Comparison of ENCODE assay signal across 26 cellular contexts in the genomic region with DNA sequence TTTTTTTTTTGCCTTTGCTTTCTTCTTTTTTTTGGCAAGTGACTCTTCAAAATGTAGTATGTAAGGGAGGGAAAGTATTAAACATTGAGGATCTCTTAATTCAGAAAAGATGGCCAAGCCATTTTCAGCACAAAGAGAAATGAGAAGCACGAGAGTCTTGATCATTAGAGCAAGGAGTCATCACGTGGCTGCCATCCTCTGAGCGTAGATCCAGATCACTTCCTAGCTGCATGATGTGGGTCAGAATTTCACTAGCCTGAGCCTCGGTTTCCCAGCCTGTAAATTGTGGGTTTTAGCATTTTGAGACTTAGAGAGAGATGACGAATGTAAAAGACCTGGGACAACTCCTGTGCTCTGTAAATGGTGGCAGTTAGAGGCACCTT.
DNase-seq lines count a peak whose midpoint lies in the region; ATAC-seq, FAIRE-seq and TF ChIP-seq lines count a peak whose summit lies in the region.
"Had no signal": no experiment of that assay in that cellular context is flagged by ENCODE, and none has a peak within 500 bp of the region (broad histone marks: within the 10 kb centered on the region; RNA-seq: fewer than 3 reads in every experiment).

No MANE protein-coding gene starts in this region.

- H3K27ac ChIP-seq in SJSA1 (peak overlapping the region; percentile 97), epithelial cell of prostate (peak overlapping the region; percentile 92), pancreas (peak overlapping the region; percentile 53 to 78 (median 64)), left lung (no peak overlapping the region)
- H3K27ac ChIP-seq: adrenal gland, lower lobe of right lung, sigmoid colon, upper lobe of left lung, VCaP had no signal

- ATAC-seq in pancreas: no peak
- no peak for ATAC-seq in stimulated activated effector memory CD8-positive, alpha-beta T cell treated with anti-CD3 and anti-CD28 coated beads, Interleukin-12 subunit alpha, Interleukin-12 subunit beta, amount 100 ng/mL, for 72 hours
- ATAC-seq in left lung: no peak
- ATAC-seq: lower lobe of right lung had no signal

- H3K9me3 Mint-ChIP-seq in stimulated activated effector memory CD8-positive, alpha-beta T cell treated with anti-CD3 and anti-CD28 coated beads, Interleukin-12 subunit alpha, Interleukin-12 subunit beta, amount 100 ng/mL, for 72 hours: no peaks in the 10 kb centered on the region
- H3K9me3 Mint-ChIP-seq: stimulated activated naive CD8-positive, alpha-beta T cell treated with anti-CD3 and anti-CD28 coated beads, Interleukin-15, Interleukin-2, amounts not matched to agents 100 ng/mL and 50 ng/mL, for 24 hours had no signal

- H3K4me1 ChIP-seq in SJSA1 (replicated peaks) (peaks cover 40% of the 10 kb centered on the region), pancreas (peaks cover 0 to 9% (median 7%) of the 10 kb centered on the region in 3 donors), left lung (no peaks in the 10 kb centered on the region)
- H3K4me1 ChIP-seq: adrenal gland, lower lobe of right lung, upper lobe of left lung had no signal

- H3K4me1 Mint-ChIP-seq in stimulated activated effector memory CD8-positive, alpha-beta T cell treated with anti-CD3 and anti-CD28 coated beads, Interleukin-12 subunit alpha, Interleukin-12 subunit beta, amount 100 ng/mL, for 72 hours: no peaks in the 10 kb centered on the region
- H3K4me1 Mint-ChIP-seq: naive B cell had no signal

- H3K36me3 ChIP-seq in SJSA1 (peaks cover 11% of the 10 kb centered on the region), pancreas (peaks cover 0 to 6% (median 3%) of the 10 kb centered on the region in 3 donors), left lung (no peaks in the 10 kb centered on the region)
- H3K36me3 ChIP-seq: adrenal gland, lower lobe of right lung, sigmoid colon, upper lobe of left lung had no signal

- no peaks in the 10 kb centered on the region for H3K27me3 ChIP-seq in SJSA1 (replicated peaks)
- H3K27me3 ChIP-seq in pancreas: no peaks in the 10 kb centered on the region
- no peaks in the 10 kb centered on the region for H3K27me3 ChIP-seq in left lung
- H3K27me3 ChIP-seq: adrenal gland, sigmoid colon, upper lobe of left lung had no signal

- intact Hi-C loops in pancreas (cut with DNase I) (no loop called here), left lung (cut with DNase I) (no loop called here)

- H3K4me3 Mint-ChIP-seq in stimulated activated effector memory CD8-positive, alpha-beta T cell treated with anti-CD3 and anti-CD28 coated beads, Interleukin-12 subunit alpha, Interleukin-12 subunit beta, amount 100 ng/mL, for 72 hours: no peak overlapping the region
- H3K4me3 Mint-ChIP-seq: CD4-positive, alpha-beta T cell; naive B cell; stimulated activated naive CD8-positive, alpha-beta T cell treated with anti-CD3 and anti-CD28 coated beads, Interleukin-15, Interleukin-2, amounts not matched to agents 100 ng/mL and 50 ng/mL, for 24 hours had no signal

- peak; percentile 56 for DNase-seq in AG20443 (ENCODE audit: low spot score)
- no peak for DNase-seq in SJSA1 (ENCODE audit: low read depth in 1 of 2, low spot score in 2 of 2)
- no peak for DNase-seq in epithelial cell of prostate (ENCODE audit: low read depth, low spot score)
- no peak for DNase-seq in pancreas
- DNase-seq in stimulated activated effector memory CD8-positive, alpha-beta T cell treated with anti-CD3 and anti-CD28 coated beads, Interleukin-12 subunit alpha, Interleukin-12 subunit beta, amount 100 ng/mL, for 72 hours (ENCODE audit: low spot score in 2 of 2): no peak
- DNase-seq in left lung: no peak
- no peak for DNase-seq in NCI-H2029 treated with DMSO at 0.1 percent for 48 hours (lab: John Stamatoyannopoulos, UW)
- DNase-seq in SIG-M5 (lab: John Stamatoyannopoulos, UW): no peak
- DNase-seq: activated CD4-positive, alpha-beta T cell treated with anti-CD3 and anti-CD28 coated beads, Interleukin-2, amount 50 U/mL, for 48 hours; activated gamma-delta T cell; adrenal gland; CD4-positive, alpha-beta T cell; cerebellar nuclear complex; effector CD8-positive, alpha-beta T cell; Kasumi-1; lower lobe of right lung; naive B cell; NCI-H1092 treated with DMSO at 0.1 percent for 48 hours; NCI-H2081 treated with DMSO at 0.1 percent for 48 hours; NCI-H510A; sigmoid colon; stimulated activated CD4-positive, alpha-beta T cell treated with anti-CD3 and anti-CD28 coated beads, Interleukin-2, amount 100 ng/mL, for 24 hours; T-helper 1 cell; upper lobe of left lung had no signal

- H3K27ac Mint-ChIP-seq in stimulated activated effector memory CD8-positive, alpha-beta T cell treated with anti-CD3 and anti-CD28 coated beads, Interleukin-12 subunit alpha, Interleukin-12 subunit beta, amount 100 ng/mL, for 72 hours: no peak overlapping the region
- H3K27ac Mint-ChIP-seq: CD4-positive, alpha-beta T cell; naive B cell; stimulated activated naive CD8-positive, alpha-beta T cell treated with anti-CD3 and anti-CD28 coated beads, Interleukin-15, Interleukin-2, amounts not matched to agents 100 ng/mL and 50 ng/mL, for 24 hours had no signal

- H3K9me3 ChIP-seq in SJSA1 (replicated peaks) (no peaks in the 10 kb centered on the region), pancreas (no peaks in the 10 kb centered on the region), left lung (peaks cover 0 to 9% of the 10 kb centered on the region in 2 donors)
- H3K9me3 ChIP-seq: adrenal gland had no signal

- H3K36me3 Mint-ChIP-seq in stimulated activated effector memory CD8-positive, alpha-beta T cell treated with anti-CD3 and anti-CD28 coated beads, Interleukin-12 subunit alpha, Interleukin-12 subunit beta, amount 100 ng/mL, for 72 hours: no peaks in the 10 kb centered on the region
- H3K36me3 Mint-ChIP-seq: naive B cell had no signal

- WGBS in pancreas, 2 donors: 84 to 89% methylated on average over 5 of the region's 5 CpGs

- no peak overlapping the region for H3K4me3 ChIP-seq in SJSA1
- H3K4me3 ChIP-seq in pancreas: no peak overlapping the region
- no peak overlapping the region for H3K4me3 ChIP-seq in left lung
- H3K4me3 ChIP-seq: adrenal gland, lower lobe of right lung, sigmoid colon, upper lobe of left lung had no signal

- no peak for FAIRE-seq in pancreas (lab: Jason Lieb, UNC)

- TF ChIP-seq CTCF in pancreas (IDR thresholded peaks at IDR 0.05): no peak
- no peak for TF ChIP-seq CTCF in left lung (IDR thresholded peaks at IDR 0.05)

Comparison
In these comparisons a context has a peak if more than half of its experiments do, and no peak if none do; other contexts are left out.
1. H3K27ac ChIP-seq: peak in SJSA1 (single experiment), epithelial cell of prostate (single experiment) and pancreas (4 of 4); none in left lung (0 of 2).